2 cellular contexts compared by ENCODE assay signal in genomic region chr17:81901167-81902022, GRCh38.
TF ChIP-seq lines count a peak whose summit lies in the region.

No MANE protein-coding gene starts in this region.

TF ChIP-seq in A549, 52 proteins besides CTCF, POLR2A, EP300 and RAD21:
- no peak for TF ChIP-seq HDAC2 (IDR thresholded peaks at IDR 0.05)
- TF ChIP-seq PBX3 (IDR thresholded peaks at IDR 0.05) = peak; percentile 20; the same call in 1 of the 2 replicates

TF ChIP-seq in H1, 55 proteins besides CTCF, POLR2A, EP300 and RAD21:
- TF ChIP-seq EZH2 (IDR thresholded peaks at IDR 0.05; ENCODE audit: low read depth, low read length, severe bottlenecking) (peak; percentile 22), PHF8 (conservative IDR thresholded peaks at IDR 0.05; ENCODE audit: low read depth, low read length) (0 out of 2 replicates have a peak, but pooled peaks have one; percentile 6), USF2 (IDR thresholded peaks at IDR 0.05; ENCODE audit: low read length) (no peak), SUZ12 (IDR thresholded peaks at IDR 0.05; ENCODE audit: low read length) (peak; percentile 24; the same call in 1 of the 2 replicates), E2F6 (IDR thresholded peaks at IDR 0.05) (peak; percentile 49)
